16 cellular contexts compared by ENCODE assay signal in the genomic region with DNA sequence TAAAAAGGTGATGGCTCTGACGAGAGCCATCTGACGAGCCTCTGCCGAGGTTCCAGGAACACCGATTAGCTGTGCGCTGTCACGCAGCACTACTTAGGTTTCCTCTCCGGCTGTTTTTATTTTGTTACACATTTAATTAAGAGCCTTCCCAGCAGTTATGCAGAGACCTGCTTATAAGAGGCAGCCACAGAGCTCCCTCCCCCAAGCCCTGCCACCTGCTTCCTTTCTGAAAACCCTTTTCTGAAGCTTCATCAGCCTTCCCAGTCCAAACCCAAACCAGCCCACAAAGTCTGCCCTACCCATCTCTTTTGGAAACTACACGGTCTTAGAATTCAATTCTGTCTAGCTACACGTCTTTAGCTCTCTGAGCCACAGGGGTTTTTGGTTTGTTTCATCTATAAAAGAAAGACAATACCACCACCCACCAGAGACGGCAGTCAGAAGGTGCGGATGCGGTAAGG. TPM values are rescaled to one million over a fixed set of nuclear protein-coding genes. Genes with fewer than 3 reads are reported as not detected.
A peak's percentile ranks its signal among the peaks of the same experiment; 100 is the strongest.
DNase-seq lines count a peak whose midpoint lies in the region; ATAC-seq and TF ChIP-seq lines count a peak whose summit lies in the region.
"Had no signal": no experiment of that assay in that cellular context is flagged by ENCODE, and none has a peak within 500 bp of the region (broad histone marks: within the 10 kb centered on the region; RNA-seq: fewer than 3 reads in every experiment).

No MANE protein-coding gene starts in this region.

- H3K4me1 Mint-ChIP-seq in activated naive CD8-positive, alpha-beta T cell (ENCODE audit: low read depth): peaks cover 33% of the 10 kb centered on the region
- no peaks in the 10 kb centered on the region for H3K4me1 Mint-ChIP-seq in MCF 10A (ENCODE audit: insufficient read depth, unreplicated experiment)

- no peak for TF ChIP-seq CTCF in MCF 10A (IDR thresholded peaks at IDR 0.05; ENCODE audit: unreplicated experiment)

- H3K36me3 ChIP-seq in BLaER1 (peaks cover 92% of the 10 kb centered on the region), HAP-1 (replicated peaks) (peaks cover 48% of the 10 kb centered on the region)
- peaks cover 72 to 96% (median 83%) of the 10 kb centered on the region in 11 experiments for H3K36me3 ChIP-seq in BLaER1 treated with 17β-estradiol and CSF1 and Interleukin-3, amounts not matched to agents 10 nM and 100 nM

- peak overlapping the region; percentile 49 for H3K4me3 Mint-ChIP-seq in activated naive CD8-positive, alpha-beta T cell
- H3K4me3 Mint-ChIP-seq in MCF 10A (ENCODE audit: unreplicated experiment): no peak overlapping the region

- intact Hi-C loops in MCF 10A (cut with micrococcal nuclease): no loop called here

- no peak for TF ChIP-seq POLR2A in GM18505 (IDR thresholded peaks at IDR 0.05; ENCODE audit: borderline replicate concordance, extremely low read depth, insufficient read depth, insufficient read length)

- peak overlapping the region; percentile 20; the same call in 1 of the 2 replicates for H3K9ac ChIP-seq in BLaER1
- H3K9ac ChIP-seq in BLaER1 treated with 17β-estradiol and CSF1 and Interleukin-3, amounts not matched to agents 10 nM and 100 nM: peak overlapping the region in 2 of 11 experiments; percentile 11 to 37; a peak in 3 of 22 replicates

- H3K36me3 Mint-ChIP-seq in activated naive CD8-positive, alpha-beta T cell: peaks cover 24% of the 10 kb centered on the region
- peaks cover 71% of the 10 kb centered on the region for H3K36me3 Mint-ChIP-seq in MCF 10A (ENCODE audit: insufficient read depth, unreplicated experiment)

- in situ Hi-C loops in HAP-1 (cut with MboI; ENCODE audit: low sequenced_read_pairs): no loop called here

- H3K27me3 ChIP-seq in BLaER1 (no peaks in the 10 kb centered on the region), HAP-1 (ENCODE audit: low read depth) (no peaks in the 10 kb centered on the region)
- H3K27me3 ChIP-seq in BLaER1 treated with 17β-estradiol and CSF1 and Interleukin-3, amounts not matched to agents 10 nM and 100 nM: no peaks in the 10 kb centered on the region
- H3K27me3 ChIP-seq: esophagus squamous epithelium, suprapubic skin had no signal

- DNase-seq in NCI-H510A treated with DMSO at 0.1 percent for 48 hours (lab: John Stamatoyannopoulos, UW) (peak; percentile 100), NCI-H345 (lab: John Stamatoyannopoulos, UW) (no peak), MCF 10A (ENCODE audit: unreplicated experiment) (no peak), HAP-1 (ENCODE audit: low spot score in 2 of 2) (no peak)
- DNase-seq: esophagus squamous epithelium, head of caudate nucleus, mucosa of descending colon, NCI-H1930 had no signal

- H3K9me3 Mint-ChIP-seq in activated naive CD8-positive, alpha-beta T cell (ENCODE audit: low read depth): no peaks in the 10 kb centered on the region
- H3K9me3 Mint-ChIP-seq in MCF 10A (ENCODE audit: unreplicated experiment): no peaks in the 10 kb centered on the region

- no TSS peak for BruUV-seq in MCF 10A (replicated peaks; lab: Mats Ljungman, UMichigan)

- peak overlapping the region; percentile 38 for H3K27ac ChIP-seq in BLaER1
- H3K27ac ChIP-seq in BLaER1 treated with 17β-estradiol and CSF1 and Interleukin-3, amounts not matched to agents 10 nM and 100 nM: peak overlapping the region in 4 of 11 experiments; percentile 5 to 16 (median 12); a peak in 3 of 22 replicates
- H3K27ac ChIP-seq: esophagus squamous epithelium, SK-N-MC, suprapubic skin had no signal

- POLR2A ChIA-PET in MCF 10A (lab: Yijun Ruan, JAX): interaction anchor here (1.1 kb wide), 1 partner anchor 10 kb away, joined by 3 read pairs; no protein-coding TSS in a partner anchor

- H3K4me3 ChIP-seq in BLaER1 (no peak overlapping the region; the same call in 1 of the 2 replicates), HAP-1 (no peak overlapping the region)
- H3K4me3 ChIP-seq in BLaER1 treated with 17β-estradiol and CSF1 and Interleukin-3, amounts not matched to agents 10 nM and 100 nM: 0 out of 20 replicates have a peak overlapping the region, but pooled peaks of 2 of the 10 experiments have one; percentile 14 to 17
- H3K4me3 ChIP-seq: esophagus squamous epithelium, GM12878, mucosa of descending colon, SK-N-MC, suprapubic skin had no signal

- H3K9me3 ChIP-seq in BLaER1: no peaks in the 10 kb centered on the region
- H3K9me3 ChIP-seq in BLaER1 treated with 17β-estradiol and CSF1 and Interleukin-3, amounts not matched to agents 10 nM and 100 nM (replicated peaks in 1 of 11): no peaks in the 10 kb centered on the region
- no peaks in the 10 kb centered on the region for H3K9me3 ChIP-seq in HAP-1
- H3K9me3 ChIP-seq: esophagus squamous epithelium, mucosa of descending colon, suprapubic skin had no signal

- H3K4me2 ChIP-seq in BLaER1: peak overlapping the region; percentile 78
- peak overlapping the region; percentile 30 to 91 (median 65); a peak in 21 of 22 replicates for H3K4me2 ChIP-seq in BLaER1 treated with 17β-estradiol and CSF1 and Interleukin-3, amounts not matched to agents 10 nM and 100 nM

- H3K4me1 ChIP-seq in BLaER1: peaks cover 29% of the 10 kb centered on the region
- H3K4me1 ChIP-seq in BLaER1 treated with 17β-estradiol and CSF1 and Interleukin-3, amounts not matched to agents 10 nM and 100 nM: peaks cover 21 to 30% (median 26%) of the 10 kb centered on the region in 10 experiments
- H3K4me1 ChIP-seq in HAP-1: no peaks in the 10 kb centered on the region
- H3K4me1 ChIP-seq: esophagus squamous epithelium, suprapubic skin had no signal

- no peaks in the 10 kb centered on the region for H3K27me3 Mint-ChIP-seq in activated naive CD8-positive, alpha-beta T cell
- H3K27me3 Mint-ChIP-seq in MCF 10A (ENCODE audit: insufficient read depth, unreplicated experiment): no peaks in the 10 kb centered on the region
- H3K27me3 Mint-ChIP-seq: progenitor cell of endocrine pancreas had no signal

- CTCF ChIA-PET in MCF 10A (lab: Yijun Ruan, JAX): interaction anchor here (0.6 to 1.5 kb wide), 5 partner anchors 12 to 488 kb away, joined by 3 to 4 read pairs (median 3); no protein-coding TSS in a partner anchor

- ATAC-seq in GM18505 (IDR thresholded peaks at IDR 0.05; ENCODE audit: unreplicated experiment): no peak
- ATAC-seq: GM12878, mucosa of descending colon had no signal

- peak overlapping the region; percentile 77 for H3K27ac Mint-ChIP-seq in activated naive CD8-positive, alpha-beta T cell
- H3K27ac Mint-ChIP-seq in MCF 10A (ENCODE audit: low read depth, unreplicated experiment): no peak overlapping the region
- H3K27ac Mint-ChIP-seq: progenitor cell of endocrine pancreas had no signal

- no peaks in the 10 kb centered on the region; the same call in 1 of the 2 replicates for H4K20me1 ChIP-seq in BLaER1
- H4K20me1 ChIP-seq in BLaER1 treated with 17β-estradiol and CSF1 and Interleukin-3, amounts not matched to agents 10 nM and 100 nM: peaks cover 0 to 17% (median 0%) of the 10 kb centered on the region in 11 experiments; a peak in 2 of 22 replicates

RNA-seq across cellular contexts. Expression of a gene that starts 49.1 kb away (rescaled TPM):
- total RNA-seq in MCF 10A (2022): 70.5 and 83.4 TPM in 2 replicates
